27 cellular contexts compared by ENCODE assay signal in genomic region chr12:80493466-80493865, GRCh38. TPM values are rescaled to one million over a fixed set of nuclear protein-coding genes. Genes with fewer than 3 reads are reported as not detected.
"Had no signal": no experiment of that assay in that cellular context is flagged by ENCODE, and none has a peak within 500 bp of the region (broad histone marks: within the 10 kb centered on the region; RNA-seq: fewer than 3 reads in every experiment).

No MANE protein-coding gene starts in this region.

- H3K27me3 ChIP-seq: colonic mucosa, esophagus squamous epithelium, gastrocnemius medialis, heart right ventricle, left lung had no signal

- H3K4me3 ChIP-seq: colonic mucosa, esophagus squamous epithelium, gastrocnemius medialis, heart right ventricle, left lung, lower lobe of right lung had no signal

- H3K4me1 ChIP-seq: colonic mucosa, esophagus squamous epithelium, gastrocnemius medialis, heart right ventricle, left lung, lower lobe of right lung had no signal

- H3K36me3 ChIP-seq: colonic mucosa, esophagus squamous epithelium, gastrocnemius medialis, heart right ventricle, left lung, lower lobe of right lung had no signal

- DNase-seq: colonic mucosa; cortex of kidney; effector CD8-positive, alpha-beta T cell; effector memory CD8-positive, alpha-beta T cell; endodermal cell; erythroblast; esophagus squamous epithelium; foreskin fibroblast; foreskin melanocyte; gastrocnemius medialis; glutamatergic neuron; head of caudate nucleus; heart right ventricle; hippocampal formation; left cardiac atrium; left lung; left ventricle myocardium superior; lower lobe of right lung; mesenchymal stem cell; midbrain; naive thymus-derived CD4-positive, alpha-beta T cell had no signal

- H3K9me3 ChIP-seq: colonic mucosa, esophagus squamous epithelium, gastrocnemius medialis, heart right ventricle, left lung, lower lobe of right lung had no signal

- ATAC-seq: effector memory CD8-positive, alpha-beta T cell; esophagus mucosa; gastrocnemius medialis; heart right ventricle; left cardiac atrium; left lung; left ventricle myocardium superior; lower lobe of right lung; naive thymus-derived CD4-positive, alpha-beta T cell had no signal

- H3K27ac ChIP-seq: colonic mucosa, epithelial cell of prostate, esophagus squamous epithelium, gastrocnemius medialis, heart right ventricle, left lung, lower lobe of right lung had no signal

RNA-seq across cellular contexts. Expression of gene PTPRQ, which starts 49.4 kb away (rescaled TPM):
- total RNA-seq: colonic mucosa; dermis microvascular lymphatic vessel endothelial cell; glomerular endothelial cell; lung microvascular endothelial cell; mononuclear cell; naive thymus-derived CD4-positive, alpha-beta T cell had no signal
- polyA plus RNA-seq: naive thymus-derived CD4-positive, alpha-beta T cell had no signal
